Comparison of ENCODE assay signal across 24 cellular contexts in the genomic region with DNA sequence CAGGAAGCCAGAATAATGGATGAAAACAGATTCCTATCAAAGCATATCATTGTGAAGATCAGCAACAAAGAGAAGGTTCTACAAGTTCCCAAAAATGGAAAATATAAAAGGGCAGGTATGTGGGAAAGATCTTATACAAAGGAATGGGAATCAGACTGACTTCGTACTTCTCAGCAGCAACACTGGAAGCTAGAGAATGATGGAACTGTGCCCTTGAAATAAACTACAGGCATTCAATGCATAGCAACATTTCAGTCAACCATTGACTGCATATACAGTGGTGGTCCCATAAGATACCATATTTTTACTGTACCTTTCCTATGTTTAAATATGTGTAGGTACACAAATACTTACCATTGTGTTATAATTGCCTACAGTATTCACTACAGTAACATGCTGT.
"Had no signal": no experiment of that assay in that cellular context is flagged by ENCODE, and none has a peak within 500 bp of the region (broad histone marks: within the 10 kb centered on the region; RNA-seq: fewer than 3 reads in every experiment).

No MANE protein-coding gene starts in this region.

- H3K9me2 ChIP-seq: SK-N-SH had no signal

- H3K27me3 Mint-ChIP-seq: T-cell had no signal

- H3K36me3 Mint-ChIP-seq: T-cell had no signal

- ATAC-seq: T-cell had no signal

- H3K4me1 Mint-ChIP-seq: T-cell had no signal

- H3K27me3 ChIP-seq: MG63 had no signal

- H3K9me3 ChIP-seq: MG63, SK-N-SH had no signal

- H3K4me3 ChIP-seq: MG63 had no signal

- FAIRE-seq: RCC 7860 had no signal

- H3K9ac ChIP-seq: SK-N-SH had no signal

- H3K4me2 ChIP-seq: SK-N-SH had no signal

- H3K4me3 Mint-ChIP-seq: T-cell had no signal

- H3K27ac Mint-ChIP-seq: T-cell had no signal

- DNase-seq: Karpas-422, KG1, MG63, NCI-H1092, NCI-H1105 treated with DMSO at 0.1 percent for 48 hours, NCI-H1417 treated with DMSO at 0.1 percent for 48 hours, NCI-H146, NCI-H1694 treated with DMSO at 0.1 percent for 48 hours, NCI-H2029, NCI-H2081 treated with DMSO at 0.1 percent for 48 hours, NCI-H2171, NCI-H226, NCI-H446, NCI-H510A, NCI-H524 treated with DMSO at 0.1 percent for 48 hours, NCI-H69, NCI-H774, Right ventricle myocardium superior, RPMI8226, SIG-M5, SK-N-SH, SW 1271, T-cell had no signal

- H3K36me3 ChIP-seq: MG63 had no signal
